In genomic region chr9:86328153-86328552, GRCh38 we compare ENCODE assay signal across 20 cellular contexts. TPM values are rescaled to one million over a fixed set of nuclear protein-coding genes. Genes with fewer than 3 reads are reported as not detected.
DNase-seq lines count a peak whose midpoint lies in the region; TF ChIP-seq lines count a peak whose summit lies in the region.
"Had no signal": no experiment of that assay in that cellular context is flagged by ENCODE, and none has a peak within 500 bp of the region (broad histone marks: within the 10 kb centered on the region; RNA-seq: fewer than 3 reads in every experiment).

No MANE protein-coding gene starts in this region.

- no peak for TF ChIP-seq CTCF in endodermal cell (conservative IDR thresholded peaks at IDR 0.05)
- no peak for TF ChIP-seq CTCF in BE2C (IDR thresholded peaks at IDR 0.05; ENCODE audit: low read depth, low read length)
- TF ChIP-seq CTCF in sigmoid colon (IDR thresholded peaks at IDR 0.05), result no peak

- H3K9ac ChIP-seq in HUES6 (ENCODE audit: low read length) (peak overlapping the region; percentile 30), endodermal cell (ENCODE audit: extremely low read depth, low read length, poor library complexity, severe bottlenecking) (no peak overlapping the region)

- H3K4me1 ChIP-seq in HUES6 (ENCODE audit: control insufficient read depth, insufficient read depth, low read length) (peaks cover 21% of the 10 kb centered on the region), endodermal cell (ENCODE audit: control insufficient read depth, insufficient read depth, low read length) (no peaks in the 10 kb centered on the region), BE2C (no peaks in the 10 kb centered on the region), sigmoid colon (peaks cover 0 to 12% (median 3%) of the 10 kb centered on the region in 4 donors)

- H3K27ac ChIP-seq in HUES6 (ENCODE audit: low read depth, low read length) (peak overlapping the region; percentile 59; the same call in 1 of the 2 replicates), endodermal cell (ENCODE audit: low read depth, low read length) (no peak overlapping the region), sigmoid colon (no peak overlapping the region)
- H3K27ac ChIP-seq: C4-2B, RWPE1, SK-N-MC had no signal

- H3K9me3 Mint-ChIP-seq in endodermal cell, result peaks cover 7% of the 10 kb centered on the region

- TF ChIP-seq EP300 in sigmoid colon (IDR thresholded peaks at IDR 0.05), result no peak

- no peak overlapping the region for H3K27ac Mint-ChIP-seq in endodermal cell

- H3K36me3 ChIP-seq in HUES6 (ENCODE audit: control insufficient read depth, insufficient read depth, low read length) (peaks cover 42% of the 10 kb centered on the region), endodermal cell (ENCODE audit: control insufficient read depth, insufficient read depth, low read length) (peaks cover 73% of the 10 kb centered on the region), BE2C (peaks cover 27% of the 10 kb centered on the region), sigmoid colon (peaks cover 0 to 74% (median 20%) of the 10 kb centered on the region in 4 donors)

- H3K4me3 ChIP-seq in HUES6 (ENCODE audit: low read depth, low read length) (no peak overlapping the region), endodermal cell (ENCODE audit: low read length) (no peak overlapping the region), BE2C (ENCODE audit: low read depth, low read length) (no peak overlapping the region), sigmoid colon (no peak overlapping the region)
- H3K4me3 ChIP-seq: SK-N-MC had no signal

- intact Hi-C loops in sigmoid colon (cut with DNase I) (no loop called here), cardiac septum (cut with DNase I) (no loop called here)

- H3K4me1 Mint-ChIP-seq in endodermal cell, result peaks cover 1% of the 10 kb centered on the region

- peaks cover 75% of the 10 kb centered on the region for H3K36me3 Mint-ChIP-seq in endodermal cell (ENCODE audit: low read depth)

- H3K9me3 ChIP-seq in HUES6 (ENCODE audit: control insufficient read depth, insufficient read depth, low read depth, low read length) (no peaks in the 10 kb centered on the region), endodermal cell (ENCODE audit: control insufficient read depth, low read length) (peaks cover 4% of the 10 kb centered on the region), BE2C (no peaks in the 10 kb centered on the region), sigmoid colon (no peaks in the 10 kb centered on the region)

- no peak for TF ChIP-seq POLR2A in sigmoid colon (IDR thresholded peaks at IDR 0.05)

- no peaks in the 10 kb centered on the region for H3K27me3 Mint-ChIP-seq in endodermal cell (ENCODE audit: insufficient read depth)

- peak; percentile 66 for DNase-seq in ELF-1 (ENCODE audit: low read depth, low spot score)
- peak; percentile 44 for DNase-seq in endodermal cell
- DNase-seq in iPS-NIHi11 (ENCODE audit: low spot score), result peak; percentile 33
- DNase-seq in BE2C, result no peak
- no peak for DNase-seq in sigmoid colon
- no peak for DNase-seq in cardiac septum (ENCODE audit: low spot score)
- DNase-seq in SW480 (ENCODE audit: low spot score), result no peak
- DNase-seq: AML-193; CD8-positive, alpha-beta memory T cell; GDM1; KBM-7; NCI-H1092 treated with DMSO at 0.1 percent for 48 hours; NCI-H1436 treated with DMSO at 0.1 percent for 48 hours; NCI-H1930; NCI-H748 treated with DMSO at 0.1 percent for 48 hours; SHP77 treated with DMSO at 0.1 percent for 48 hours had no signal

- H3K4me3 Mint-ChIP-seq in endodermal cell, result no peak overlapping the region
- H3K4me3 Mint-ChIP-seq: CD8-positive, alpha-beta memory T cell had no signal

- H3K27me3 ChIP-seq in HUES6 (ENCODE audit: control insufficient read depth, insufficient read depth, low read length) (no peaks in the 10 kb centered on the region), endodermal cell (ENCODE audit: control insufficient read depth, insufficient read depth, low read length, poor library complexity, severe bottlenecking) (no peaks in the 10 kb centered on the region), BE2C (no peaks in the 10 kb centered on the region), sigmoid colon (no peaks in the 10 kb centered on the region)

- 37 to 60% methylated on average over 3 to 4 of the region's 4 CpGs for WGBS in endodermal cell (ENCODE audit: insufficient coverage in 1 of 2, insufficient read length in 1 of 2), 2 experiments
- 77 to 88% methylated on average over 4 of the region's 4 CpGs for WGBS in sigmoid colon, 2 donors

RNA-seq across cellular contexts. Expression of gene TUT7, which starts 26.1 kb away (rescaled TPM):
- total RNA-seq in endodermal cell, result 10 to 100 TPM; 25.8 to 38.3 TPM
- polyA plus RNA-seq in endodermal cell (2013, experiment 1 of 2), result 14.5 TPM
- 19.5 TPM for polyA plus RNA-seq in endodermal cell (2013, experiment 2 of 2)
- polyA plus RNA-seq in BE2C (2012; ENCODE audit: insufficient read depth, insufficient read length, low read depth), result 10.3 TPM
- total RNA-seq in sigmoid colon, result 10 to 100 TPM; 39.2 to 59.0 (median 48.2) TPM
- 10 to 100 TPM; 11.6 to 14.8 (median 12.6) TPM for polyA plus RNA-seq in sigmoid colon
- 14.6 TPM for total RNA-seq in cardiac septum

RNA-seq across cellular contexts. Expression of gene ISCA1, which starts 45.8 kb away (rescaled TPM):
- total RNA-seq in endodermal cell (10 to 100 TPM; 29.6 to 33.7 TPM), sigmoid colon (10 to 100 TPM; 53.5 to 64.9 (median 58.2) TPM), cardiac septum (49.2 TPM)
- polyA plus RNA-seq in endodermal cell (2013, experiment 1 of 2), result 40.6 TPM
- 35.8 TPM for polyA plus RNA-seq in endodermal cell (2013, experiment 2 of 2)
- 23.6 TPM for polyA plus RNA-seq in BE2C (2012; ENCODE audit: insufficient read depth, insufficient read length, low read depth)
- 10 to 100 TPM; 23.4 to 74.2 (median 49.9) TPM for polyA plus RNA-seq in sigmoid colon

Comparison
In these comparisons a context has a peak if more than half of its experiments do, and no peak if none do; other contexts are left out.
1. DNase-seq: peak in ELF-1 (single experiment), endodermal cell (single experiment) and iPS-NIHi11 (single experiment); none in BE2C (single experiment), sigmoid colon (single experiment), cardiac septum (single experiment) and SW480 (single experiment).